In genomic region chr1:108742268-108742667, GRCh38 we compare ENCODE assay signal across 25 cellular contexts. TPM values are rescaled to one million over a fixed set of nuclear protein-coding genes. Genes with fewer than 3 reads are reported as not detected.
"Had no signal": no experiment of that assay in that cellular context is flagged by ENCODE, and none has a peak within 500 bp of the region (broad histone marks: within the 10 kb centered on the region; RNA-seq: fewer than 3 reads in every experiment).

No MANE protein-coding gene starts in this region.

- H3K9me3 Mint-ChIP-seq: activated naive CD4-positive, alpha-beta T cell treated with anti-CD3 and anti-CD28 coated beads, Interleukin-2, amount 50 U/mL, for 72 hours; activated T-helper 17 cell treated with anti-CD3 and anti-CD28 coated beads, Interleukin-2, amount 50 U/mL, for 72 hours; dendritic cell treated with granulocyte-macrophage colony-stimulating factor and Interleukin-4, amounts not matched to agents 40 ng/mL and 50 ng/mL, for 4 days; nephron; stimulated activated naive CD8-positive, alpha-beta T cell treated with anti-CD3 and anti-CD28 coated beads, Interleukin-15, amount 100 ng/mL, for 72 hours; WTC11 had no signal

- H3K36me3 Mint-ChIP-seq: WTC11 had no signal

- H3K4me1 Mint-ChIP-seq: activated T-helper 17 cell treated with anti-CD3 and anti-CD28 coated beads, Interleukin-2, amount 50 U/mL, for 72 hours; nephron had no signal

- H3K36me3 ChIP-seq: brain microvascular endothelial cell, right lobe of liver, tibial artery had no signal

- H3K27ac ChIP-seq: brain microvascular endothelial cell, foreskin keratinocyte, hepatocyte, right lobe of liver, skin epidermis, tibial artery had no signal

- H3K4me3 Mint-ChIP-seq: activated T-helper 17 cell treated with anti-CD3 and anti-CD28 coated beads, Interleukin-2, amount 50 U/mL, for 72 hours; dendritic cell treated with granulocyte-macrophage colony-stimulating factor and Interleukin-4, amounts not matched to agents 40 ng/mL and 50 ng/mL, for 4 days; nephron; stimulated activated naive CD8-positive, alpha-beta T cell treated with anti-CD3 and anti-CD28 coated beads, Interleukin-15, amount 100 ng/mL, for 72 hours; WTC11 had no signal

- H3K27ac Mint-ChIP-seq: activated T-helper 17 cell treated with anti-CD3 and anti-CD28 coated beads, Interleukin-2, amount 50 U/mL, for 72 hours; dendritic cell treated with granulocyte-macrophage colony-stimulating factor and Interleukin-4, amounts not matched to agents 40 ng/mL and 50 ng/mL, for 4 days; stimulated activated naive CD8-positive, alpha-beta T cell treated with anti-CD3 and anti-CD28 coated beads, Interleukin-15, amount 100 ng/mL, for 72 hours; WTC11 had no signal

- ATAC-seq: activated naive CD4-positive, alpha-beta T cell treated with anti-CD3 and anti-CD28 coated beads, Interleukin-2, amount 50 U/mL, for 72 hours; activated T-helper 17 cell treated with anti-CD3 and anti-CD28 coated beads, Interleukin-2, amount 50 U/mL, for 72 hours; foreskin keratinocyte; left ventricle myocardium superior; right lobe of liver; stimulated activated naive CD8-positive, alpha-beta T cell treated with anti-CD3 and anti-CD28 coated beads, Interleukin-15, amount 100 ng/mL, for 72 hours; WTC11 had no signal

- DNase-seq: activated T-cell treated with anti-CD3 and anti-CD28 coated beads, Interleukin-2, amount 50 U/mL, for 1 hour; aorta; brain microvascular endothelial cell; effector CD4-positive, alpha-beta T cell; erythroblast; foreskin keratinocyte; kidney glomerular epithelial cell; left ventricle myocardium superior; mammary epithelial cell; midbrain; occipital lobe; right lobe of liver; stimulated activated CD4-positive, alpha-beta T cell treated with anti-CD3 and anti-CD28 coated beads, Interleukin-1b, Interleukin-23, amount 100 ng/mL, for 48 hours; stimulated activated naive CD8-positive, alpha-beta T cell treated with anti-CD3 and anti-CD28 coated beads, Interleukin-15, amount 100 ng/mL, for 72 hours; T1000; tibial artery had no signal

- H3K4me3 ChIP-seq: hepatocyte, right lobe of liver, skin epidermis, tibial artery had no signal

- H3K4me1 ChIP-seq: foreskin keratinocyte, right lobe of liver, tibial artery had no signal

- H3K9me3 ChIP-seq: right lobe of liver, tibial artery had no signal

- H3K27me3 Mint-ChIP-seq: activated T-helper 17 cell treated with anti-CD3 and anti-CD28 coated beads, Interleukin-2, amount 50 U/mL, for 72 hours; stimulated activated naive CD8-positive, alpha-beta T cell treated with anti-CD3 and anti-CD28 coated beads, Interleukin-15, amount 100 ng/mL, for 72 hours had no signal

RNA-seq across cellular contexts. Expression of gene FNDC7, which starts 29.6 kb away (rescaled TPM):
- total RNA-seq: aorta, foreskin keratinocyte, hepatocyte, left ventricle myocardium superior, mammary epithelial cell, occipital lobe, right lobe of liver, ureter had no signal
- polyA plus RNA-seq: adipose tissue, hepatocyte had no signal
